ENCODE assay signal across 15 cellular contexts in genomic region chr1:8641317-8641997, GRCh38.
DNase-seq lines count a peak whose midpoint lies in the region; ATAC-seq, FAIRE-seq and TF ChIP-seq lines count a peak whose summit lies in the region.
"Had no signal": no experiment of that assay in that cellular context is flagged by ENCODE, and none has a peak within 500 bp of the region (broad histone marks: within the 10 kb centered on the region; RNA-seq: fewer than 3 reads in every experiment).

No MANE protein-coding gene starts in this region.

- H2AFZ ChIP-seq in HepG2 (ENCODE audit: low read length): no peak overlapping the region

- intact Hi-C loops in cardiac septum (cut with DNase I): no loop called here
- intact Hi-C loops in HepG2 (cut with micrococcal nuclease; ENCODE audit: unreplicated experiment): no loop called here

- H3K9me3 Mint-ChIP-seq in WTC11: no peaks in the 10 kb centered on the region
- H3K9me3 Mint-ChIP-seq: CD8-positive, alpha-beta T cell had no signal

- no peak overlapping the region for H3K4me3 ChIP-seq in cardiac muscle cell
- no peak overlapping the region for H3K4me3 ChIP-seq in HepG2 (replicated peaks in 1 of 3; ENCODE audit: insufficient read depth in 1 of 3, low read depth in 2 of 3, low read length in 3 of 3)
- H3K4me3 ChIP-seq in HAP-1: no peak overlapping the region

- H3K4me1 Mint-ChIP-seq in WTC11: peaks cover 48% of the 10 kb centered on the region

- TF ChIP-seq EP300 in HepG2 (IDR thresholded peaks at IDR 0.05; ENCODE audit: low read depth in 2 of 2, low read length in 2 of 2) (no peak), HepG2 (CRISPR knock-in tag; IDR thresholded peaks at IDR 0.05; ENCODE audit: borderline replicate concordance) (no peak)

- POLR2A ChIA-PET in WTC11 (lab: Charles Lee) (no interaction called here), HepG2 (lab: Yijun Ruan, JAX) (no interaction called here)

- 98% methylated on average over 3 of the region's 3 CpGs for WGBS in HepG2 (ENCODE audit: low lambda C conversion rate)

- H3K36me3 ChIP-seq in cardiac muscle cell: peaks cover 3% of the 10 kb centered on the region
- peaks cover 1 to 4% of the 10 kb centered on the region in 2 experiments for H3K36me3 ChIP-seq in HepG2 (replicated peaks in 1 of 2; ENCODE audit: control insufficient read depth in 1 of 2, insufficient read depth in 2 of 2, low read length in 2 of 2)
- no peaks in the 10 kb centered on the region for H3K36me3 ChIP-seq in HAP-1 (replicated peaks)

- H3K36me3 Mint-ChIP-seq in WTC11: no peaks in the 10 kb centered on the region

- no peak for FAIRE-seq in HepG2 (lab: Jason Lieb, UNC)
- FAIRE-seq: H54 had no signal

- no TSS peak for BruUV-seq in HepG2 (replicated peaks; lab: Mats Ljungman, UMichigan)

- H3K79me2 ChIP-seq in HepG2 (ENCODE audit: insufficient read depth, low read length): peaks cover 96% of the 10 kb centered on the region

- no peak overlapping the region for H3K9ac ChIP-seq in HepG2 (ENCODE audit: insufficient read depth, low read depth, low read length)

- ATAC-seq in WTC11: no peak
- ATAC-seq in HepG2: no peak
- ATAC-seq: CD8-positive, alpha-beta T cell; Right ventricle myocardium inferior had no signal

- H3K27me3 ChIP-seq in cardiac muscle cell (no peaks in the 10 kb centered on the region), HepG2 (ENCODE audit: control insufficient read depth in 1 of 2, insufficient read depth in 2 of 2, low read length in 2 of 2) (no peaks in the 10 kb centered on the region), HAP-1 (ENCODE audit: low read depth) (no peaks in the 10 kb centered on the region)

- CTCF ChIA-PET in WTC11 (lab: Charles Lee): no interaction called here
- CTCF ChIA-PET in HepG2 (lab: Yijun Ruan, JAX; ENCODE audit: low intra/inter-chr PET ratio, low total read pairs): no interaction called here

- H4K20me1 ChIP-seq in HepG2 (ENCODE audit: insufficient read depth, low read length): peaks cover 57% of the 10 kb centered on the region

- H3K27me3 Mint-ChIP-seq in WTC11 (ENCODE audit: low read depth): no peaks in the 10 kb centered on the region

- TF ChIP-seq POLR2A in HepG2 (IDR thresholded peaks at IDR 0.05; ENCODE audit: insufficient read depth in 1 of 2, low read depth in 2 of 2, low read length in 2 of 2): no peak

- in situ Hi-C loops in HepG2 (cut with HindIII; ENCODE audit: extremely low pct_ligation_motif_present, low pct_unique_long_range_greater_than_20kb) (no loop called here), HAP-1 (cut with MboI; ENCODE audit: low sequenced_read_pairs) (no loop called here)

- no peaks in the 10 kb centered on the region for H3K9me3 ChIP-seq in cardiac muscle cell (ENCODE audit: low read depth)
- H3K9me3 ChIP-seq in HepG2 (ENCODE audit: low read length): no peaks in the 10 kb centered on the region
- no peaks in the 10 kb centered on the region for H3K9me3 ChIP-seq in HAP-1

- DNase-seq in cardiac muscle cell (ENCODE audit: low read depth in 1 of 2, low spot score in 1 of 2) (no peak), cardiac septum (ENCODE audit: low spot score) (no peak), WTC11 (ENCODE audit: low spot score) (no peak), HepG2 (ENCODE audit: low spot score) (no peak), superior temporal gyrus (ENCODE audit: extremely low spot score) (peak; percentile 34), Ammon's horn (ENCODE audit: low spot score) (no peak), HAP-1 (ENCODE audit: low spot score in 2 of 2) (no peak), HT-29 (ENCODE audit: low spot score) (no peak)
- DNase-seq: AML-193; CD8-positive, alpha-beta T cell; NCI-H1436; NCI-H2081; NCI-H748 treated with DMSO at 0.1 percent for 48 hours had no signal

- H3K4me2 ChIP-seq in HepG2 (ENCODE audit: low read depth, low read length): no peak overlapping the region

- TF ChIP-seq CTCF in cardiac muscle cell (IDR thresholded peaks at IDR 0.05; ENCODE audit: low read depth, low read length): no peak
- TF ChIP-seq CTCF in WTC11 (IDR thresholded peaks at IDR 0.05): no peak
- no peak for TF ChIP-seq CTCF in HepG2 (CRISPR knock-in tag; IDR thresholded peaks at IDR 0.05)

- H3K27ac ChIP-seq in cardiac muscle cell: peak overlapping the region; percentile 46
- H3K27ac ChIP-seq in HepG2 (ENCODE audit: extremely low read length, insufficient read depth, low read length): peak overlapping the region; percentile 1

- peak overlapping the region; percentile 34 for H3K27ac Mint-ChIP-seq in WTC11
- H3K27ac Mint-ChIP-seq: CD8-positive, alpha-beta T cell had no signal

- no peak for TF ChIP-seq RAD21 in HepG2 (CRISPR knock-in tag; IDR thresholded peaks at IDR 0.05)

- peaks cover 31% of the 10 kb centered on the region for H3K4me1 ChIP-seq in cardiac muscle cell (ENCODE audit: low read depth)
- peaks cover 64% of the 10 kb centered on the region for H3K4me1 ChIP-seq in HepG2 (ENCODE audit: insufficient read depth, low read length)
- peaks cover 25% of the 10 kb centered on the region for H3K4me1 ChIP-seq in HAP-1

- H3K4me3 Mint-ChIP-seq in WTC11: no peak overlapping the region
- H3K4me3 Mint-ChIP-seq: CD8-positive, alpha-beta T cell had no signal

TF ChIP-seq in WTC11, 78 proteins besides CTCF, POLR2A, EP300 and RAD21 (continues in another document):
- TF ChIP-seq KAT7 (CRISPR knock-in tag; IDR thresholded peaks at IDR 0.05; ENCODE audit: borderline replicate concordance) (no peak), NFYB (CRISPR knock-in tag; conservative IDR thresholded peaks at IDR 0.05; ENCODE audit: low read depth) (no peak), ETV6 (CRISPR knock-in tag; IDR thresholded peaks at IDR 0.05) (no peak), ZNF263 (CRISPR knock-in tag; IDR thresholded peaks at IDR 0.05; ENCODE audit: low read depth) (no peak), ZBTB21 (CRISPR knock-in tag; IDR thresholded peaks at IDR 0.05; ENCODE audit: borderline replicate concordance) (no peak), SMAD3 (CRISPR knock-in tag; IDR thresholded peaks at IDR 0.05; ENCODE audit: borderline replicate concordance) (no peak), TEAD4 (CRISPR knock-in tag; IDR thresholded peaks at IDR 0.05) (no peak), TCF7 (CRISPR knock-in tag; IDR thresholded peaks at IDR 0.05; ENCODE audit: low read depth) (no peak), ESRRA (CRISPR knock-in tag; IDR thresholded peaks at IDR 0.05; ENCODE audit: borderline replicate concordance) (no peak), ZNF232 (CRISPR knock-in tag; IDR thresholded peaks at IDR 0.05) (no peak)
- TF ChIP-seq, protein P1, sequence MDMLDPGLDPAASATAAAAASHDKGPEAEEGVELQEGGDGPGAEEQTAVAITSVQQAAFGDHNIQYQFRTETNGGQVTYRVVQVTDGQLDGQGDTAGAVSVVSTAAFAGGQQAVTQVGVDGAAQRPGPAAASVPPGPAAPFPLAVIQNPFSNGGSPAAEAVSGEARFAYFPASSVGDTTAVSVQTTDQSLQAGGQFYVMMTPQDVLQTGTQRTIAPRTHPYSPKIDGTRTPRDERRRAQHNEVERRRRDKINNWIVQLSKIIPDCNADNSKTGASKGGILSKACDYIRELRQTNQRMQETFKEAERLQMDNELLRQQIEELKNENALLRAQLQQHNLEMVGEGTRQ (CRISPR knock-in tag; IDR thresholded peaks at IDR 0.05): no peak
- TF ChIP-seq, protein P2, sequence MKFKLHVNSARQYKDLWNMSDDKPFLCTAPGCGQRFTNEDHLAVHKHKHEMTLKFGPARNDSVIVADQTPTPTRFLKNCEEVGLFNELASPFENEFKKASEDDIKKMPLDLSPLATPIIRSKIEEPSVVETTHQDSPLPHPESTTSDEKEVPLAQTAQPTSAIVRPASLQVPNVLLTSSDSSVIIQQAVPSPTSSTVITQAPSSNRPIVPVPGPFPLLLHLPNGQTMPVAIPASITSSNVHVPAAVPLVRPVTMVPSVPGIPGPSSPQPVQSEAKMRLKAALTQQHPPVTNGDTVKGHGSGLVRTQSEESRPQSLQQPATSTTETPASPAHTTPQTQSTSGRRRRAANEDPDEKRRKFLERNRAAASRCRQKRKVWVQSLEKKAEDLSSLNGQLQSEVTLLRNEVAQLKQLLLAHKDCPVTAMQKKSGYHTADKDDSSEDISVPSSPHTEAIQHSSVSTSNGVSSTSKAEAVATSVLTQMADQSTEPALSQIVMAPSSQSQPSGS (CRISPR knock-in tag; IDR thresholded peaks at IDR 0.05; ENCODE audit: borderline replicate concordance, low read depth): no peak

TF ChIP-seq in HepG2, 621 proteins besides CTCF, POLR2A, EP300 and RAD21:
- TF ChIP-seq ZNF121 (CRISPR knock-in tag; IDR thresholded peaks at IDR 0.05): no peak
- no peak for TF ChIP-seq ZNF660 (CRISPR knock-in tag; IDR thresholded peaks at IDR 0.05; ENCODE audit: borderline replicate concordance, low read depth)
- TF ChIP-seq ZSCAN5A (CRISPR knock-in tag; IDR thresholded peaks at IDR 0.05; ENCODE audit: borderline replicate concordance): no peak
- TF ChIP-seq ZEB1 (IDR thresholded peaks at IDR 0.05; ENCODE audit: insufficient replicate concordance, low read depth): no peak
- no peak for TF ChIP-seq ZNF530 (CRISPR knock-in tag; IDR thresholded peaks at IDR 0.05; ENCODE audit: low read depth)
- no peak for TF ChIP-seq RARA (CRISPR knock-in tag; IDR thresholded peaks at IDR 0.05)
- no peak for TF ChIP-seq TRIM24 (CRISPR knock-in tag; IDR thresholded peaks at IDR 0.05)
TF ChIP-seq in HepG2: peak in this region for 0.
